ENCODE assay signal across 14 cellular contexts in genomic region chr1:23930861-23931471, GRCh38. TPM values are rescaled to one million over a fixed set of nuclear protein-coding genes. Genes with fewer than 3 reads are reported as not detected.
DNase-seq lines count a peak whose midpoint lies in the region; ATAC-seq, FAIRE-seq and TF ChIP-seq lines count a peak whose summit lies in the region.
"Had no signal": no experiment of that assay in that cellular context is flagged by ENCODE, and none has a peak within 500 bp of the region (broad histone marks: within the 10 kb centered on the region; RNA-seq: fewer than 3 reads in every experiment).

No MANE protein-coding gene starts in this region.

- TF ChIP-seq POLR2A in GM12892 (IDR thresholded peaks at IDR 0.05; ENCODE audit: low read depth, low read length) = no peak

- DNase-seq in GM12892 (ENCODE audit: insufficient read length) (no peak), adipocyte (ENCODE audit: low read depth) (peak; percentile 89), keratinocyte (ENCODE audit: low read depth, low spot score) (no peak), thoracic aorta (ENCODE audit: low spot score) (no peak), NCI-H146 treated with DMSO at 0.1 percent for 48 hours (lab: John Stamatoyannopoulos, UW; ENCODE audit: unreplicated experiment) (no peak), foreskin melanocyte (no peak), left ventricle myocardium superior (no peak)
- DNase-seq: activated T-cell treated with anti-CD3 and anti-CD28 coated beads, Interleukin-2, amount 50 U/mL, for 4 hours; KG1 had no signal

- peak overlapping the region; percentile 4 for H2AFZ ChIP-seq in keratinocyte (ENCODE audit: control insufficient read depth, low read length)

- peak overlapping the region; percentile 50 for H3K4me3 ChIP-seq in adipocyte (ENCODE audit: low read length)
- H3K4me3 ChIP-seq in keratinocyte (ENCODE audit: control insufficient read depth in 2 of 3, extremely low read depth in 1 of 3, insufficient read depth in 2 of 3, low read depth in 1 of 3, low read length in 3 of 3) = peak overlapping the region in 1 of 3 experiments; percentile 26
- peak overlapping the region; percentile 56 for H3K4me3 ChIP-seq in thoracic aorta
- H3K4me3 ChIP-seq: HAP-1 had no signal

- no peak for TF ChIP-seq CTCF in keratinocyte (optimal IDR thresholded peaks at IDR 0.05 in 1 of 3, IDR thresholded peaks at IDR 0.05 in 1 of 3, conservative IDR thresholded peaks at IDR 0.05 in 1 of 3; ENCODE audit: extremely low read depth in 1 of 3, insufficient read depth in 2 of 3, low read length in 3 of 3)
- TF ChIP-seq CTCF in thoracic aorta (IDR thresholded peaks at IDR 0.05) = no peak

- no peaks in the 10 kb centered on the region for H3K9me1 ChIP-seq in keratinocyte (ENCODE audit: control insufficient read depth, extremely low read depth, insufficient read depth, low read length)

- peak overlapping the region; percentile 71 for H3K4me2 ChIP-seq in keratinocyte (ENCODE audit: control insufficient read depth, extremely low read depth, insufficient read depth, low read depth, low read length)

- H3K4me1 ChIP-seq in adipocyte (ENCODE audit: control insufficient read depth, insufficient read depth, low read length) (peaks cover 15% of the 10 kb centered on the region), keratinocyte (ENCODE audit: control insufficient read depth, extremely low read depth, insufficient read depth, low read length) (peaks cover 3% of the 10 kb centered on the region), thoracic aorta (ENCODE audit: control insufficient read depth in 1 of 2, low read depth in 2 of 2) (peaks cover 0 to 14% of the 10 kb centered on the region in 2 donors)
- H3K4me1 ChIP-seq: HAP-1 had no signal

- H3K9me3 ChIP-seq in adipocyte (ENCODE audit: control insufficient read depth, low read length) (no peaks in the 10 kb centered on the region), keratinocyte (ENCODE audit: control insufficient read depth, low read depth, low read length) (no peaks in the 10 kb centered on the region), thoracic aorta (no peaks in the 10 kb centered on the region)
- H3K9me3 ChIP-seq: HAP-1 had no signal

- H3K79me2 ChIP-seq in keratinocyte (ENCODE audit: control insufficient read depth, insufficient read depth, low read length) = no peaks in the 10 kb centered on the region

- H3K27me3 ChIP-seq in adipocyte (replicated peaks; ENCODE audit: control insufficient read depth, insufficient read depth, low read length) (no peaks in the 10 kb centered on the region), keratinocyte (ENCODE audit: control insufficient read depth, extremely low read depth, insufficient read depth, low read length) (peaks cover 8% of the 10 kb centered on the region), thoracic aorta (replicated peaks; ENCODE audit: insufficient read depth) (no peaks in the 10 kb centered on the region)

- peak overlapping the region; percentile 69 for H3K9ac ChIP-seq in adipocyte (ENCODE audit: low read length)
- H3K9ac ChIP-seq in keratinocyte (ENCODE audit: control insufficient read depth, extremely low read depth, insufficient read depth, low read length) = no peak overlapping the region

- peak; percentile 58 for ATAC-seq in thoracic aorta (ENCODE audit: insufficient number of reproducible peaks, low FRiP score, low read depth)
- no peak for ATAC-seq in HG02840 (IDR thresholded peaks at IDR 0.05; ENCODE audit: low FRiP score, unreplicated experiment)
- no peak for ATAC-seq in left ventricle myocardium superior
- ATAC-seq: activated T-cell treated with anti-CD3 and anti-CD28 coated beads, Interleukin-2, amount 50 U/mL, for 4 hours; natural killer cell treated with Interleukin-12 subunit alpha and Interleukin-12 subunit beta and Interleukin-15 and Interleukin-18, amount 100 ng/mL, for 72 hours had no signal

- intact Hi-C loops in left ventricle myocardium superior (cut with micrococcal nuclease) = no loop called here

- H3K36me3 ChIP-seq in adipocyte (ENCODE audit: control insufficient read depth, insufficient read depth, low read length, severe bottlenecking) = no peaks in the 10 kb centered on the region
- H3K36me3 ChIP-seq in keratinocyte (ENCODE audit: control insufficient read depth in 2 of 2, extremely low read depth in 1 of 2, insufficient read depth in 2 of 2, low read length in 2 of 2) = no peaks in the 10 kb centered on the region
- H3K36me3 ChIP-seq in thoracic aorta = no peaks in the 10 kb centered on the region
- H3K36me3 ChIP-seq: HAP-1 had no signal

- dilution Hi-C loops in keratinocyte (cut with MboI; ENCODE audit: extremely low pct_ligation_motif_present, low sequenced_read_pairs) = no loop called here

- H3K27ac ChIP-seq in keratinocyte (ENCODE audit: control insufficient read depth, insufficient read depth, low read length) (peak overlapping the region; percentile 21), thoracic aorta (peak overlapping the region; percentile 78 to 81)

- FAIRE-seq in GM12892 (lab: Jason Lieb, UNC) (peak; percentile 64), keratinocyte (lab: Jason Lieb, UNC) (no peak)
- FAIRE-seq: endothelial cell of umbilical vein had no signal

- no peaks in the 10 kb centered on the region for H4K20me1 ChIP-seq in keratinocyte (ENCODE audit: control insufficient read depth, extremely low read depth, insufficient read depth, low read length)

RNA-seq across cellular contexts. Expression of gene CNR2, which starts 17.8 kb away (rescaled TPM):
- 5.2 TPM for polyA plus RNA-seq in GM12892 (2012; ENCODE audit: missing spikeins)
- not detected in 3 replicates for polyA plus RNA-seq in keratinocyte
- polyA plus RNA-seq in keratinocyte (2011; ENCODE audit: low read depth) = not detected
- not detected in 2 replicates for polyA plus RNA-seq in keratinocyte (2011; cell fraction: cytosol; rRNA removed)
- not detected in 2 replicates for polyA plus RNA-seq in keratinocyte (2011; cell fraction: nucleus; rRNA removed)
- not detected in 2 replicates for polyA plus RNA-seq in keratinocyte (2012; ENCODE audit: low replicate concordance)
- polyA minus RNA-seq in keratinocyte = not detected in 3 replicates
- not detected for polyA minus RNA-seq in keratinocyte (2011; cell fraction: cytosol; rRNA and poly(A)+ RNA removed)
- not detected in 2 replicates for polyA minus RNA-seq in keratinocyte (2011; cell fraction: nucleus; rRNA and poly(A)+ RNA removed)
- total RNA-seq in thoracic aorta = under 1 TPM in 1 of 2 donors, not detected in 1; 0.41 TPM
- total RNA-seq in left ventricle myocardium superior = not detected
- total RNA-seq: endothelial cell of umbilical vein, RPMI7951 had no signal
- polyA plus RNA-seq: endothelial cell of umbilical vein had no signal

RNA-seq across cellular contexts. Expression of gene PNRC2, which starts 28.7 kb away (rescaled TPM):
- polyA plus RNA-seq in GM12892 (2012; ENCODE audit: missing spikeins) = 112 TPM
- 62.7 to 87.1 TPM (median 74.3 TPM) in 3 replicates for polyA plus RNA-seq in keratinocyte
- 342 TPM for polyA plus RNA-seq in keratinocyte (2011; ENCODE audit: low read depth)
- polyA plus RNA-seq in keratinocyte (2011; cell fraction: cytosol; rRNA removed) = 44.9 and 66.7 TPM in 2 replicates
- polyA plus RNA-seq in keratinocyte (2011; cell fraction: nucleus; rRNA removed) = 69.6 and 101 TPM in 2 replicates
- 63.3 and 67.1 TPM in 2 replicates for polyA plus RNA-seq in keratinocyte (2012; ENCODE audit: low replicate concordance)
- 9.2 to 66.4 TPM (median 56.3 TPM) in 3 replicates for polyA minus RNA-seq in keratinocyte
- 60.0 TPM for polyA minus RNA-seq in keratinocyte (2011; cell fraction: cytosol; rRNA and poly(A)+ RNA removed)
- 34.6 and 41.4 TPM in 2 replicates for polyA minus RNA-seq in keratinocyte (2011; cell fraction: nucleus; rRNA and poly(A)+ RNA removed)
- total RNA-seq in thoracic aorta (100 to 1,000 TPM in 1 of 2 donors, 10 to 100 TPM in 1; 77.6 to 143 TPM), left ventricle myocardium superior (81.9 TPM)

RNA-seq across cellular contexts. Expression of gene SRSF10, which starts 49.2 kb away (rescaled TPM):
- 157 TPM for polyA plus RNA-seq in GM12892 (2012; ENCODE audit: missing spikeins)
- 68.4 to 116 TPM (median 75.2 TPM) in 3 replicates for polyA plus RNA-seq in keratinocyte
- polyA plus RNA-seq in keratinocyte (2011; ENCODE audit: low read depth) = 63.3 TPM
- polyA plus RNA-seq in keratinocyte (2011; cell fraction: cytosol; rRNA removed) = 54.1 and 86.8 TPM in 2 replicates
- polyA plus RNA-seq in keratinocyte (2011; cell fraction: nucleus; rRNA removed) = 83.2 and 110 TPM in 2 replicates
- 37.8 and 68.9 TPM in 2 replicates for polyA plus RNA-seq in keratinocyte (2012; ENCODE audit: low replicate concordance)
- polyA minus RNA-seq in keratinocyte = 25.7 to 97.1 TPM (median 43.6 TPM) in 3 replicates
- 43.4 TPM for polyA minus RNA-seq in keratinocyte (2011; cell fraction: cytosol; rRNA and poly(A)+ RNA removed)
- 50.1 and 65.9 TPM in 2 replicates for polyA minus RNA-seq in keratinocyte (2011; cell fraction: nucleus; rRNA and poly(A)+ RNA removed)
- 100 to 1,000 TPM in 1 of 2 donors, 10 to 100 TPM in 1; 73.9 to 126 TPM for total RNA-seq in thoracic aorta
- 57.6 TPM for total RNA-seq in left ventricle myocardium superior
